In genomic region chr10:125707852-125708468, GRCh38 we compare ENCODE assay signal across 10 cellular contexts. TPM values are rescaled to one million over a fixed set of nuclear protein-coding genes. Genes with fewer than 3 reads are reported as not detected.
DNase-seq lines count a peak whose midpoint lies in the region; ATAC-seq and TF ChIP-seq lines count a peak whose summit lies in the region.
"Had no signal": no experiment of that assay in that cellular context is flagged by ENCODE, and none has a peak within 500 bp of the region (broad histone marks: within the 10 kb centered on the region; RNA-seq: fewer than 3 reads in every experiment).

No MANE protein-coding gene starts in this region.

- no peaks in the 10 kb centered on the region for H3K9me3 ChIP-seq in psoas muscle

- DNase-seq in DMS53 (lab: John Stamatoyannopoulos, UW) (peak; percentile 82), LoVo (ENCODE audit: low spot score) (peak; percentile 65), kidney epithelial cell (ENCODE audit: low read depth) (peak; percentile 49), psoas muscle (no peak), chondrocyte (ENCODE audit: low spot score) (no peak), activated T-cell treated with anti-CD3 and anti-CD28 coated beads for 4 hours (no peak)
- DNase-seq: NCI-H2081 treated with DMSO at 0.1 percent for 48 hours had no signal

- H3K4me1 Mint-ChIP-seq in chondrocyte (ENCODE audit: low read depth): peaks cover 8% of the 10 kb centered on the region

- H3K4me1 ChIP-seq in psoas muscle: no peaks in the 10 kb centered on the region

- no peak overlapping the region for H3K27ac ChIP-seq in psoas muscle

- no peak overlapping the region for H3K4me3 ChIP-seq in kidney epithelial cell (ENCODE audit: low read depth, low read length)
- H3K4me3 ChIP-seq in psoas muscle: no peak overlapping the region

- peak; percentile 65 for ATAC-seq in GM21737 (IDR thresholded peaks at IDR 0.05; ENCODE audit: unreplicated experiment)
- no peak for ATAC-seq in psoas muscle
- no peak for ATAC-seq in HG03457 (IDR thresholded peaks at IDR 0.05; ENCODE audit: unreplicated experiment)

- no peaks in the 10 kb centered on the region for H3K27me3 Mint-ChIP-seq in chondrocyte (ENCODE audit: low read depth)

- intact Hi-C loops in psoas muscle (cut with DNase I): no loop called here

- TF ChIP-seq CTCF in kidney epithelial cell (IDR thresholded peaks at IDR 0.05; ENCODE audit: insufficient read depth, low read length, poor library complexity, severe bottlenecking) (no peak), psoas muscle (IDR thresholded peaks at IDR 0.05) (no peak), chondrocyte (IDR thresholded peaks at IDR 0.05) (no peak)

- no peaks in the 10 kb centered on the region for H3K27me3 ChIP-seq in kidney epithelial cell (ENCODE audit: control insufficient read depth, insufficient read depth, low read length)
- no peaks in the 10 kb centered on the region for H3K27me3 ChIP-seq in psoas muscle (ENCODE audit: insufficient read depth in 3 of 3, low read length in 2 of 3)

- H3K9me3 Mint-ChIP-seq in chondrocyte (ENCODE audit: low read depth): no peaks in the 10 kb centered on the region

- H3K36me3 ChIP-seq in kidney epithelial cell (ENCODE audit: control insufficient read depth, insufficient read depth, low read length): no peaks in the 10 kb centered on the region
- H3K36me3 ChIP-seq in psoas muscle (ENCODE audit: insufficient read depth in 1 of 2, low read depth in 1 of 2): peaks cover 0 to 8% of the 10 kb centered on the region in 2 donors

- no peak overlapping the region for H3K27ac Mint-ChIP-seq in chondrocyte (ENCODE audit: unreplicated experiment)
- H3K27ac Mint-ChIP-seq: activated naive CD8-positive, alpha-beta T cell had no signal

- WGBS in psoas muscle, 3 donors: 59 to 74% (median 62%) methylated on average over 2 of the region's 2 CpGs

- H3K36me3 Mint-ChIP-seq in chondrocyte (ENCODE audit: low read depth): no peaks in the 10 kb centered on the region

- no peak overlapping the region for H3K4me3 Mint-ChIP-seq in chondrocyte (ENCODE audit: unreplicated experiment)
- H3K4me3 Mint-ChIP-seq: activated naive CD8-positive, alpha-beta T cell had no signal

RNA-seq across cellular contexts. Expression of gene EDRF1, which starts 11.5 kb away (rescaled TPM):
- total RNA-seq in kidney epithelial cell: 11.8 and 15.2 TPM in 2 replicates
- total RNA-seq in psoas muscle: 10 to 100 TPM in 2 of 4 donors, 1 to 10 TPM in 2; 7.6 to 13.8 (median 10.6) TPM
- polyA plus RNA-seq in psoas muscle: 10 to 100 TPM; 10.7 to 17.7 (median 12.5) TPM
- 14.5 to 21.8 TPM (median 14.8 TPM) in 3 replicates for total RNA-seq in chondrocyte

RNA-seq across cellular contexts. Expression of gene TEX36, which starts 25.0 kb away (rescaled TPM):
- not detected in 2 replicates for total RNA-seq in kidney epithelial cell
- total RNA-seq in psoas muscle: not detected
- polyA plus RNA-seq in psoas muscle: not detected
- not detected in 3 replicates for total RNA-seq in chondrocyte

Comparison
In these comparisons a context has a peak if more than half of its experiments do, and no peak if none do; other contexts are left out.
1. DNase-seq: peak in DMS53 (single experiment), LoVo (single experiment) and kidney epithelial cell (single experiment); none in psoas muscle (0 of 2), chondrocyte (single experiment) and activated T-cell treated with anti-CD3 and anti-CD28 coated beads for 4 hours (single experiment).